10 cellular contexts compared by ENCODE assay signal in the genomic region with DNA sequence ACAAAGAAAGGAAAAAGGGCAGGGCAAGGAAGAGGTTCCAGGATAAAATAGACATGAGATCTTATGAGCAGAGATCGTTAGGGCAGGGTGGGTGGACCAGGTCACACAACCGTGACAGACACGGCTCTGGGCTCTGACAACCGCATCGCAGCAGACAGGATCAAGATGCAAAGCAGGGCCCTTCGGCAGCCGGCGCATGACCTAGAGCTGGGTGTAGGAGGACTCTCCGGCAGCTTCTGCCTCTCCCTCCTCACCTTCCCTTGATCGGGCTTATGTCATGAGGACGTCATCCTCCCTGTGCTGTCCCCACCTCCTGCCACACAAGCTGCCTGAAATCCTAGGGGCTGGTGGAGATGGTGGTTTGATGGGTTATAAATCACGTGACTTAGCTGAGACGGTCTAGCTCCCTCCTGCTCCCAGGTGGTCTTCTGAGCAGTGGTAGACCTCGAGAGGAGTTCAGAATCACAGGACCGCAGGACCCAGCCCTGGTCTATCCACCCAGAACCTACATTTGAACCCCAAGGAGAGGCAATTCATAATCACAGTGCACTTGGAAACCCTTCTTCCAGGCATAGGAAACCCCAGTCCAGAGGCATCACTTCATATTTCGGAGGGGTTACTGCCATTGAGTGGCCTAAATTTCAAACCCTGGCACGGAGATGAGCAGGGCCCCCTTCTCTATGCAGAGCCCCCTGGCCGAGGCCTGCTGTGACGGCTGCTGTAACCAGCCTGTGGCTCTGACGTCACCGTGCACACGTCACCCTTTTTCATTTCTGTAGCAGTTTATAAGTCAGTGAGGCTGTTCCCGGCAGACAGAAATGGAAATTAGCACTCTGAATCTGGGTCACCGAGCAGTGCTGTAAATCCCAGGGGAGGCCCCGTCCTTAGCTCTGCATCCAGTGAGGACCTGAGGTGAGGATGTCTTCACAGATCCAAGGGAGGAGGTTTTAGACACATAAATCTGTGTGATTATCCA. TPM values are rescaled to one million over a fixed set of nuclear protein-coding genes. Genes with fewer than 3 reads are reported as not detected.
DNase-seq lines count a peak whose midpoint lies in the region; ATAC-seq lines count a peak whose summit lies in the region.
"Had no signal": no experiment of that assay in that cellular context is flagged by ENCODE, and none has a peak within 500 bp of the region (broad histone marks: within the 10 kb centered on the region; RNA-seq: fewer than 3 reads in every experiment).

No MANE protein-coding gene starts in this region.

- no peaks in the 10 kb centered on the region for H3K9me3 Mint-ChIP-seq in activated CD8-positive, alpha-beta T cell treated with anti-CD3 and anti-CD28 coated beads, Interleukin-2, amount 10 ng/mL, durations not matched to agents 7 days and 5 days (ENCODE audit: insufficient read depth)
- no peaks in the 10 kb centered on the region for H3K9me3 Mint-ChIP-seq in stimulated activated naive B cell treated with anti-CD40 and anti-IgM and Interleukin-4, amounts not matched to agents 10 μg/mL and 1 μg/mL and 100 μg/mL, for 72 hours

- CTCF ChIA-PET in activated CD8-positive, alpha-beta T cell treated with anti-CD3 and anti-CD28 coated beads, Interleukin-2, amount 10 ng/mL, durations not matched to agents 7 days and 5 days (lab: Charles Lee) = interaction anchor here (0.6 kb wide), 1 partner anchor 28 kb away, joined by 4 read pairs; no protein-coding TSS in a partner anchor

- POLR2A ChIA-PET in activated CD8-positive, alpha-beta T cell treated with anti-CD3 and anti-CD28 coated beads, Interleukin-2, amount 10 ng/mL, durations not matched to agents 7 days and 5 days (lab: Charles Lee) = no interaction called here

- DNase-seq in activated gamma-delta T cell treated with Interleukin-2 at 50 U/mL for 16 hours (peak; percentile 33), activated gamma-delta T cell (lab: John Stamatoyannopoulos, UW) (no peak), NCI-H1436 (lab: John Stamatoyannopoulos, UW) (no peak), KBM-7 (no peak), AG08396 (ENCODE audit: low spot score) (no peak)
- DNase-seq in activated CD8-positive, alpha-beta T cell treated with anti-CD3 and anti-CD28 coated beads, Interleukin-2, amount 10 ng/mL, durations not matched to agents 7 days and 5 days = no peak
- DNase-seq in stimulated activated naive B cell treated with anti-CD40 and anti-IgM and Interleukin-4, amounts not matched to agents 10 μg/mL and 1 μg/mL and 100 μg/mL, for 72 hours = peak; percentile 88

- H3K27ac Mint-ChIP-seq in activated CD8-positive, alpha-beta T cell treated with anti-CD3 and anti-CD28 coated beads, Interleukin-2, amount 10 ng/mL, durations not matched to agents 7 days and 5 days = peak overlapping the region; percentile 12
- H3K27ac Mint-ChIP-seq in stimulated activated naive B cell treated with anti-CD40 and anti-IgM and Interleukin-4, amounts not matched to agents 10 μg/mL and 1 μg/mL and 100 μg/mL, for 72 hours = peak overlapping the region; percentile 79

- in situ Hi-C loops in KBM-7 (cut with MboI; ENCODE audit: low pct_unique_long_range_greater_than_20kb, low sequenced_read_pairs) = no loop called here

- peak; percentile 81 for ATAC-seq in HG03039 (IDR thresholded peaks at IDR 0.05; ENCODE audit: unreplicated experiment)
- ATAC-seq in activated CD8-positive, alpha-beta T cell treated with anti-CD3 and anti-CD28 coated beads, Interleukin-2, amount 10 ng/mL, durations not matched to agents 7 days and 5 days = peak; percentile 54
- peak; percentile 87 to 90 for ATAC-seq in stimulated activated naive B cell treated with anti-CD40 and anti-IgM and Interleukin-4, amounts not matched to agents 10 μg/mL and 1 μg/mL and 100 μg/mL, for 72 hours (replicated peaks)

- peak overlapping the region; percentile 17 for H3K4me3 Mint-ChIP-seq in activated CD8-positive, alpha-beta T cell treated with anti-CD3 and anti-CD28 coated beads, Interleukin-2, amount 10 ng/mL, durations not matched to agents 7 days and 5 days
- H3K4me3 Mint-ChIP-seq in stimulated activated naive B cell treated with anti-CD40 and anti-IgM and Interleukin-4, amounts not matched to agents 10 μg/mL and 1 μg/mL and 100 μg/mL, for 72 hours = peak overlapping the region; percentile 61 to 64

- peaks cover 12% of the 10 kb centered on the region for H3K27me3 Mint-ChIP-seq in activated CD8-positive, alpha-beta T cell treated with anti-CD3 and anti-CD28 coated beads, Interleukin-2, amount 10 ng/mL, durations not matched to agents 7 days and 5 days (ENCODE audit: low read depth)
- no peaks in the 10 kb centered on the region for H3K27me3 Mint-ChIP-seq in stimulated activated naive B cell treated with anti-CD40 and anti-IgM and Interleukin-4, amounts not matched to agents 10 μg/mL and 1 μg/mL and 100 μg/mL, for 72 hours

- H3K4me1 Mint-ChIP-seq in activated CD8-positive, alpha-beta T cell treated with anti-CD3 and anti-CD28 coated beads, Interleukin-2, amount 10 ng/mL, durations not matched to agents 7 days and 5 days (ENCODE audit: low read depth) = peaks cover 25% of the 10 kb centered on the region
- peaks cover 70 to 95% of the 10 kb centered on the region in 2 donors for H3K4me1 Mint-ChIP-seq in stimulated activated naive B cell treated with anti-CD40 and anti-IgM and Interleukin-4, amounts not matched to agents 10 μg/mL and 1 μg/mL and 100 μg/mL, for 72 hours

- H3K36me3 Mint-ChIP-seq in activated CD8-positive, alpha-beta T cell treated with anti-CD3 and anti-CD28 coated beads, Interleukin-2, amount 10 ng/mL, durations not matched to agents 7 days and 5 days (ENCODE audit: low read depth) = no peaks in the 10 kb centered on the region
- peaks cover 0 to 8% of the 10 kb centered on the region in 2 donors for H3K36me3 Mint-ChIP-seq in stimulated activated naive B cell treated with anti-CD40 and anti-IgM and Interleukin-4, amounts not matched to agents 10 μg/mL and 1 μg/mL and 100 μg/mL, for 72 hours

RNA-seq across cellular contexts. Expression of a gene that starts 8.7 kb away (rescaled TPM):
- 1 to 10 TPM; 3.8 to 4.4 TPM for total RNA-seq in activated CD8-positive, alpha-beta T cell treated with anti-CD3 and anti-CD28 coated beads, Interleukin-2, amount 10 ng/mL, durations not matched to agents 7 days and 5 days
- total RNA-seq: fibroblast of lung, SJSA1 had no signal

RNA-seq across cellular contexts. Expression of a gene that starts 43.6 kb away (rescaled TPM):
- total RNA-seq in activated CD8-positive, alpha-beta T cell treated with anti-CD3 and anti-CD28 coated beads, Interleukin-2, amount 10 ng/mL, durations not matched to agents 7 days and 5 days = not detected
- total RNA-seq: fibroblast of lung, SJSA1 had no signal

Comparison
In these comparisons a context has a peak if more than half of its experiments do, and no peak if none do; other contexts are left out.
1. DNase-seq: peak in activated gamma-delta T cell treated with Interleukin-2 at 50 U/mL for 16 hours (single experiment) and stimulated activated naive B cell treated with anti-CD40 and anti-IgM and Interleukin-4, amounts not matched to agents 10 μg/mL and 1 μg/mL and 100 μg/mL, for 72 hours (single experiment); none in activated gamma-delta T cell (single experiment), activated CD8-positive, alpha-beta T cell treated with anti-CD3 and anti-CD28 coated beads, Interleukin-2, amount 10 ng/mL, durations not matched to agents 7 days and 5 days (single experiment), NCI-H1436 (single experiment), KBM-7 (single experiment) and AG08396 (single experiment).
2. Peak in every context shown above with its lines, with median percentiles within 50 percentile points of each other: ATAC-seq.